In the genomic region with DNA sequence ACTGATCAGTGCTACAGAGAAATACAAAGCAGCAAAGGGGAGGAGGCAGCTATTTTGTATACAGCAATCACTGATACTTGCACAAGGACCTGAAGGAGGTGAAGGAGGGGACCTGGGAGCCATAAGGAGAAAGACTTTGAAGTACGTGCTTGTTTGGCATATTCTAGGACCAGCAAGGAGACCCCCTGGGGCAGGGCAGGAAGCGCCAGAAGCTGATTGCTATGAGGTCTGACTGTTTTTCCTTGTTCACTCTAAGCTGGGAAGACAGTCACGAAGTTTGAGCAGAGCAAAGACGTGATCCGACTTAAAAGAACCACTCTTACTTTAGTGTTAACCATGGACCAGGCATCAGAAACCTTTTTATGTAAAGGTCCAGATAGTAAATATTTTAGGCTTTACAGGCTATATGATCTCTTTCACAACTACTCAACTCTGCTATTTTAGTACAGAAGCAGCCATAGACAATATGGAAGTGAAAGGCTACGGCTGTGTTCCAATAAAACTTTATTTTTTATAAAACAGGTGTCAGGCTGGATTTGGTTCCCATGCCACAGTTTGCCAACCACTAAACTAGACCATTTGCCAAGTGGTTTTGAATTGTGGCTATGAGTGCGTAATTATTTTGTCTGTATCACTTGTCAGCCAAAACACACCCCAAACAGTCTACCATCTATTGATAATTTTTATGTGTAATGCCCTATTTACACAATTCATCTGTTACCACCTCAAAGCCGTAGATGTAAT, we compare ENCODE assay signal across 22 cellular contexts.
A peak's percentile ranks its signal among the peaks of the same experiment; 100 is the strongest.
DNase-seq lines count a peak whose midpoint lies in the region; FAIRE-seq and TF ChIP-seq lines count a peak whose summit lies in the region.
"Had no signal": no experiment of that assay in that cellular context is flagged by ENCODE, and none has a peak within 500 bp of the region (broad histone marks: within the 10 kb centered on the region; RNA-seq: fewer than 3 reads in every experiment).

No MANE protein-coding gene starts in this region.

- H3K56ac ChIP-seq in H9 (ENCODE audit: insufficient read length, low read depth, low read length) = no peak overlapping the region

- H2BK5ac ChIP-seq in H9 (ENCODE audit: insufficient read length, low read length) = no peak overlapping the region
- no peak overlapping the region for H2BK5ac ChIP-seq in neuronal stem cell (ENCODE audit: low read length)

- H3K9me3 ChIP-seq in H9 (ENCODE audit: control insufficient read depth, low read depth, low read length) = no peaks in the 10 kb centered on the region
- no peaks in the 10 kb centered on the region for H3K9me3 ChIP-seq in SK-N-MC (ENCODE audit: low read depth, low read length)
- no peaks in the 10 kb centered on the region for H3K9me3 ChIP-seq in osteoblast (ENCODE audit: low read depth, low read length)
- peaks cover 0 to 5% of the 10 kb centered on the region in 2 donors for H3K9me3 ChIP-seq in neuronal stem cell (replicated peaks in 1 of 2; ENCODE audit: control insufficient read depth in 2 of 2, insufficient read depth in 1 of 2, low read depth in 1 of 2, low read length in 2 of 2)
- H3K9me3 ChIP-seq: right lobe of liver had no signal

- H3K9ac ChIP-seq in H9 (ENCODE audit: extremely low read depth, insufficient read length, low read length) (no peak overlapping the region), SK-N-MC (ENCODE audit: insufficient read length) (no peak overlapping the region), neuronal stem cell (ENCODE audit: low read depth, low read length, poor library complexity) (no peak overlapping the region)

- H3K4ac ChIP-seq in H9 (ENCODE audit: low read depth, low read length) (no peak overlapping the region), neuronal stem cell (ENCODE audit: low read length) (no peak overlapping the region)

- no peak overlapping the region for H2BK20ac ChIP-seq in H9 (ENCODE audit: low read depth, low read length, poor library complexity, severe bottlenecking)

- H3K23me2 ChIP-seq in H9 (ENCODE audit: insufficient read length, low read depth, low read length, poor library complexity, severe bottlenecking) = no peaks in the 10 kb centered on the region

- H3K27me3 Mint-ChIP-seq in H9 (ENCODE audit: low read depth) = no peaks in the 10 kb centered on the region
- peaks cover 6% of the 10 kb centered on the region for H3K27me3 Mint-ChIP-seq in glutamatergic neuron (ENCODE audit: unreplicated experiment)
- H3K27me3 Mint-ChIP-seq: natural killer cell treated with Interleukin-12 subunit alpha and Interleukin-12 subunit beta and Interleukin-15 and Interleukin-18, amount 100 ng/mL, for 72 hours had no signal

- peaks cover 15 to 21% (median 17%) of the 10 kb centered on the region in 3 experiments for H3K36me3 Mint-ChIP-seq in H9 (ENCODE audit: insufficient read depth in 1 of 3, low read depth in 3 of 3)
- H3K36me3 Mint-ChIP-seq in glutamatergic neuron (ENCODE audit: unreplicated experiment) = peaks cover 6% of the 10 kb centered on the region
- H3K36me3 Mint-ChIP-seq: CD4-positive, alpha-beta memory T cell; natural killer cell treated with Interleukin-12 subunit alpha and Interleukin-12 subunit beta and Interleukin-15 and Interleukin-18, amount 100 ng/mL, for 72 hours had no signal

- H3T11ph ChIP-seq in H9 (ENCODE audit: low read length) = no peak overlapping the region

- H3K18ac ChIP-seq in H9 (ENCODE audit: insufficient read length, low read depth, low read length) = no peak overlapping the region
- no peak overlapping the region for H3K18ac ChIP-seq in neuronal stem cell (ENCODE audit: low read length)

- no CpG with 5 or more reads among the region's 8 CpGs for WGBS in H9 (ENCODE audit: extremely low coverage, insufficient read length, low lambda C conversion rate)
- no CpG with 5 or more reads among the region's 8 CpGs for WGBS in neuronal stem cell (ENCODE audit: extremely low coverage in 2 of 2, insufficient read length in 2 of 2, insufficient replicate concordance in 1 of 2), 2 donors

- H2AK5ac ChIP-seq in H9 (ENCODE audit: insufficient read length, low read length) (no peak overlapping the region), neuronal stem cell (ENCODE audit: low read depth, low read length) (no peak overlapping the region)

- no peak for FAIRE-seq in D721Med (lab: Jason Lieb, UNC)

- H3K4me2 ChIP-seq in H9 (ENCODE audit: insufficient read depth, insufficient read length, low read length) (no peak overlapping the region), osteoblast (ENCODE audit: insufficient read depth, low read length) (no peak overlapping the region), neuronal stem cell (ENCODE audit: insufficient read depth, low read length, poor library complexity, severe bottlenecking) (no peak overlapping the region)

- no peak overlapping the region for H4K8ac ChIP-seq in H9 (replicated peaks; ENCODE audit: insufficient read length, low read depth, low read length)
- no peak overlapping the region for H4K8ac ChIP-seq in neuronal stem cell (ENCODE audit: low read depth, low read length)

- H3K27ac ChIP-seq in H9 (ENCODE audit: insufficient read length, low read depth, low read length) = no peak overlapping the region
- no peak overlapping the region for H3K27ac ChIP-seq in SK-N-MC
- peak overlapping the region; percentile 79 for H3K27ac ChIP-seq in osteoblast (ENCODE audit: low read depth, low read length)
- H3K27ac ChIP-seq in neuronal stem cell (replicated peaks; ENCODE audit: low read length) = no peak overlapping the region
- H3K27ac ChIP-seq: right lobe of liver had no signal

- H2BK15ac ChIP-seq in H9 (ENCODE audit: low read depth, low read length) (no peak overlapping the region), neuronal stem cell (ENCODE audit: low read length) (no peak overlapping the region)

- H3K14ac ChIP-seq in H9 (ENCODE audit: insufficient read depth, low read length) (no peak overlapping the region), neuronal stem cell (ENCODE audit: low read length) (no peak overlapping the region)

- H3K23ac ChIP-seq in H9 (ENCODE audit: insufficient read length, low read depth, low read length) (no peak overlapping the region), neuronal stem cell (ENCODE audit: low read depth, low read length, poor library complexity) (no peak overlapping the region)

- peak; percentile 60 for DNase-seq in H9
- DNase-seq in SK-N-MC (ENCODE audit: low read depth, low spot score) = peak; percentile 30
- DNase-seq in glutamatergic neuron = peak; percentile 21
- no peak for DNase-seq in osteoblast (ENCODE audit: insufficient read length, low spot score, missing footprints)
- no peak for DNase-seq in D721Med (ENCODE audit: insufficient read length, low spot score)
- no peak for DNase-seq in neuronal stem cell (ENCODE audit: low spot score)
- DNase-seq in stimulated activated naive CD4-positive, alpha-beta T cell treated with Interleukin-2 at 50 U/mL for 16 hours (lab: John Stamatoyannopoulos, UW) = no peak
- no peak for DNase-seq in activated CD4-positive, CD25-positive, alpha-beta regulatory T cell (lab: John Stamatoyannopoulos, UW)
- DNase-seq: activated CD4-positive, alpha-beta T cell treated with anti-CD3 and anti-CD28 coated beads, Interleukin-2, amount 10 ng/mL, durations not matched to agents 24 days and 14 days; activated naive CD4-positive, alpha-beta T cell treated with anti-CD3 and anti-CD28 coated beads for 36 hours; AML-193; caudate nucleus; CD4-positive, alpha-beta memory T cell; GDM1; midbrain; NCI-H1092; NCI-H187 treated with DMSO at 0.1 percent for 48 hours; NCI-H524 treated with DMSO at 0.1 percent for 48 hours; right lobe of liver; stimulated activated CD8-positive, alpha-beta memory T cell treated with anti-CD3 and anti-CD28 coated beads, Interleukin-4, amount 100 ng/mL, for 48 hours; T-helper 2 cell had no signal

- peaks cover 8 to 12% of the 10 kb centered on the region in 2 experiments for H3K4me1 Mint-ChIP-seq in H9
- peaks cover 30% of the 10 kb centered on the region for H3K4me1 Mint-ChIP-seq in glutamatergic neuron (ENCODE audit: low read depth, unreplicated experiment)
- H3K4me1 Mint-ChIP-seq: activated CD4-positive, alpha-beta T cell treated with anti-CD3 and anti-CD28 coated beads, Interleukin-2, amount 10 ng/mL, durations not matched to agents 24 days and 14 days; CD4-positive, alpha-beta memory T cell had no signal

- H4K20me1 ChIP-seq in H9 (ENCODE audit: control insufficient read depth, insufficient read depth, insufficient read length) (no peaks in the 10 kb centered on the region), osteoblast (ENCODE audit: insufficient read depth, low read length) (no peaks in the 10 kb centered on the region)

- H3K4me3 ChIP-seq in SK-N-MC = 0 out of 2 replicates have a peak overlapping the region, but pooled peaks have one; percentile 3
- H3K4me3 ChIP-seq in osteoblast (ENCODE audit: insufficient read depth, low read length) = no peak overlapping the region
- no peak overlapping the region for H3K4me3 ChIP-seq in neuronal stem cell (ENCODE audit: low read length in 2 of 2)
- H3K4me3 ChIP-seq: right lobe of liver had no signal

- H2BK120ac ChIP-seq in H9 (ENCODE audit: low read depth, low read length, poor library complexity, severe bottlenecking) (no peak overlapping the region), neuronal stem cell (ENCODE audit: low read depth, low read length) (no peak overlapping the region)

- H3K27me3 ChIP-seq in H9 (ENCODE audit: insufficient read depth, low read length) (no peaks in the 10 kb centered on the region), osteoblast (ENCODE audit: insufficient read depth, low read length) (no peaks in the 10 kb centered on the region), neuronal stem cell (ENCODE audit: control insufficient read depth in 3 of 3, insufficient read depth in 3 of 3, low read depth in 1 of 3, low read length in 3 of 3) (no peaks in the 10 kb centered on the region)
- H3K27me3 ChIP-seq: right lobe of liver had no signal

- no peak overlapping the region for H2AFZ ChIP-seq in H9 (ENCODE audit: low read length)
- no peak overlapping the region for H2AFZ ChIP-seq in osteoblast (ENCODE audit: low read length)
- no peak overlapping the region for H2AFZ ChIP-seq in neuronal stem cell (ENCODE audit: low read length)

- H4K5ac ChIP-seq in H9 (ENCODE audit: insufficient read length, low read depth, low read length) = no peak overlapping the region

- H3K9me3 Mint-ChIP-seq in H9 = no peaks in the 10 kb centered on the region
- no peaks in the 10 kb centered on the region for H3K9me3 Mint-ChIP-seq in glutamatergic neuron (ENCODE audit: unreplicated experiment)
- H3K9me3 Mint-ChIP-seq: activated naive CD4-positive, alpha-beta T cell treated with anti-CD3 and anti-CD28 coated beads for 36 hours had no signal

- peak overlapping the region in 2 of 3 experiments; percentile 7 to 25; a peak in 3 of 7 replicates for H3K27ac Mint-ChIP-seq in H9
- no peak overlapping the region for H3K27ac Mint-ChIP-seq in glutamatergic neuron (ENCODE audit: unreplicated experiment)
- H3K27ac Mint-ChIP-seq: activated CD4-positive, alpha-beta T cell treated with anti-CD3 and anti-CD28 coated beads, Interleukin-2, amount 10 ng/mL, durations not matched to agents 24 days and 14 days; activated naive CD4-positive, alpha-beta T cell treated with anti-CD3 and anti-CD28 coated beads for 36 hours; CD4-positive, alpha-beta memory T cell; natural killer cell treated with Interleukin-12 subunit alpha and Interleukin-12 subunit beta and Interleukin-15 and Interleukin-18, amount 100 ng/mL, for 72 hours had no signal

- H3K4me3 Mint-ChIP-seq in H9 (no peak overlapping the region), glutamatergic neuron (ENCODE audit: unreplicated experiment) (no peak overlapping the region)
- H3K4me3 Mint-ChIP-seq: activated CD4-positive, alpha-beta T cell treated with anti-CD3 and anti-CD28 coated beads, Interleukin-2, amount 10 ng/mL, durations not matched to agents 24 days and 14 days; activated naive CD4-positive, alpha-beta T cell treated with anti-CD3 and anti-CD28 coated beads for 36 hours; CD4-positive, alpha-beta memory T cell; natural killer cell treated with Interleukin-12 subunit alpha and Interleukin-12 subunit beta and Interleukin-15 and Interleukin-18, amount 100 ng/mL, for 72 hours had no signal

- H3K36me3 ChIP-seq in SK-N-MC (ENCODE audit: insufficient read depth, low read length) (no peaks in the 10 kb centered on the region), osteoblast (ENCODE audit: insufficient read depth, low read length) (no peaks in the 10 kb centered on the region), neuronal stem cell (replicated peaks in 1 of 2; ENCODE audit: control insufficient read depth in 2 of 2, insufficient read depth in 2 of 2, low read length in 2 of 2) (peaks cover 0 to 2% of the 10 kb centered on the region in 2 donors)
- H3K36me3 ChIP-seq: right lobe of liver had no signal

- TF ChIP-seq CTCF in H9 (conservative IDR thresholded peaks at IDR 0.05) (no peak), glutamatergic neuron (IDR thresholded peaks at IDR 0.05; ENCODE audit: partially characterized antibody, unreplicated experiment) (no peak), osteoblast (IDR thresholded peaks at IDR 0.05; ENCODE audit: extremely low read depth, low read depth, low read length) (no peak), D721Med (IDR thresholded peaks at IDR 0.05; ENCODE audit: insufficient read depth, missing control alignments) (no peak)

- no peak overlapping the region for H2BK12ac ChIP-seq in H9 (ENCODE audit: insufficient read length, low read depth, low read length)
- no peak overlapping the region for H2BK12ac ChIP-seq in neuronal stem cell (ENCODE audit: low read length)

- H3K79me2 ChIP-seq in H9 (ENCODE audit: insufficient read depth, low read length) = no peaks in the 10 kb centered on the region
- H3K79me2 ChIP-seq in osteoblast (ENCODE audit: insufficient read depth, low read length) = no peaks in the 10 kb centered on the region

- H4K91ac ChIP-seq in H9 (ENCODE audit: insufficient read length, low read depth, low read length) = no peak overlapping the region
- no peak overlapping the region for H4K91ac ChIP-seq in neuronal stem cell (ENCODE audit: low read depth, low read length, poor library complexity)

- H3K4me1 ChIP-seq in H9 (ENCODE audit: insufficient read depth, low read length) (peaks cover 4% of the 10 kb centered on the region), osteoblast (ENCODE audit: insufficient read depth, low read length) (peaks cover 14% of the 10 kb centered on the region), neuronal stem cell (ENCODE audit: control insufficient read depth in 2 of 2, insufficient read depth in 1 of 2, low read depth in 1 of 2, low read length in 2 of 2) (no peaks in the 10 kb centered on the region)

- no peaks in the 10 kb centered on the region for H3K79me1 ChIP-seq in H9 (ENCODE audit: insufficient read depth, low read depth, low read length, poor library complexity, severe bottlenecking)
- no peaks in the 10 kb centered on the region for H3K79me1 ChIP-seq in neuronal stem cell (ENCODE audit: low read depth, low read length)

Comparison
In these comparisons a context has a peak if more than half of its experiments do, and no peak if none do; other contexts are left out.
1. DNase-seq: peak in H9 (single experiment), SK-N-MC (single experiment) and glutamatergic neuron (single experiment); none in osteoblast (single experiment), D721Med (single experiment), neuronal stem cell (single experiment), stimulated activated naive CD4-positive, alpha-beta T cell treated with Interleukin-2 at 50 U/mL for 16 hours (single experiment) and activated CD4-positive, CD25-positive, alpha-beta regulatory T cell (0 of 4).